17 cellular contexts compared by ENCODE assay signal in genomic region chr2:54671010-54671409, GRCh38.
"Had no signal": no experiment of that assay in that cellular context is flagged by ENCODE, and none has a peak within 500 bp of the region (broad histone marks: within the 10 kb centered on the region; RNA-seq: fewer than 3 reads in every experiment).

No MANE protein-coding gene starts in this region.

- H3K27ac Mint-ChIP-seq: activated naive CD4-positive, alpha-beta T cell treated with anti-CD3 and anti-CD28 coated beads for 36 hours; activated naive CD8-positive, alpha-beta T cell treated with anti-CD3 and anti-CD28 coated beads, Interleukin-2, amount 50 U/mL, for 24 hours; activated T-helper 2 cell treated with anti-CD3 and anti-CD28 coated beads, Interferon-gamma antibody, Interleukin-2, Interleukin-4, amounts not matched to agents 10 μg/mL and 5 μg/mL and 100 μg/mL, durations not matched to agents 14 hours and 24 hours and 36 hours had no signal

- H3K9me3 Mint-ChIP-seq: activated naive CD4-positive, alpha-beta T cell treated with anti-CD3 and anti-CD28 coated beads for 36 hours; activated naive CD8-positive, alpha-beta T cell treated with anti-CD3 and anti-CD28 coated beads, Interleukin-2, amount 50 U/mL, for 24 hours; activated T-helper 2 cell treated with anti-CD3 and anti-CD28 coated beads, Interferon-gamma antibody, Interleukin-2, Interleukin-4, amounts not matched to agents 10 μg/mL and 5 μg/mL and 100 μg/mL, durations not matched to agents 14 hours and 24 hours and 36 hours; natural killer cell treated with Interleukin-12 subunit alpha and Interleukin-12 subunit beta and Interleukin-15 and Interleukin-18, amount 100 ng/mL, for 72 hours had no signal

- DNase-seq: activated CD4-positive, alpha-beta T cell treated with anti-CD3 and anti-CD28 coated beads for 1 hour; activated CD4-positive, alpha-beta T cell treated with anti-CD3 and anti-CD28 coated beads, Interleukin-2, amount 50 U/mL, for 4 hours; activated naive CD4-positive, alpha-beta T cell treated with anti-CD3 and anti-CD28 coated beads for 36 hours; activated naive CD8-positive, alpha-beta T cell treated with anti-CD3 and anti-CD28 coated beads, Interleukin-2, amount 50 U/mL, for 24 hours; activated T-cell treated with anti-CD3 and anti-CD28 coated beads, Interleukin-2, amount 50 U/mL, for 1 hour; aorta; dermis blood vessel endothelial cell; erythroblast; hippocampal formation; left lung; mesendoderm; right cardiac atrium; spleen; T-helper 9 cell had no signal

- H3K27me3 ChIP-seq: left lung, spleen, tibial nerve had no signal

- ATAC-seq: activated naive CD8-positive, alpha-beta T cell treated with anti-CD3 and anti-CD28 coated beads, Interleukin-2, amount 50 U/mL, for 24 hours; left lung; natural killer cell treated with Interleukin-12 subunit alpha and Interleukin-12 subunit beta and Interleukin-15 and Interleukin-18, amount 100 ng/mL, for 72 hours; right cardiac atrium had no signal

- H3K9me3 ChIP-seq: left lung, spleen, tibial nerve had no signal

- H3K36me3 Mint-ChIP-seq: natural killer cell treated with Interleukin-12 subunit alpha and Interleukin-12 subunit beta and Interleukin-15 and Interleukin-18, amount 100 ng/mL, for 72 hours had no signal

- H3K4me3 Mint-ChIP-seq: activated naive CD4-positive, alpha-beta T cell treated with anti-CD3 and anti-CD28 coated beads for 36 hours; activated naive CD8-positive, alpha-beta T cell treated with anti-CD3 and anti-CD28 coated beads, Interleukin-2, amount 50 U/mL, for 24 hours; natural killer cell treated with Interleukin-12 subunit alpha and Interleukin-12 subunit beta and Interleukin-15 and Interleukin-18, amount 100 ng/mL, for 72 hours had no signal

- H3K4me3 ChIP-seq: left lung, spleen, tibial nerve had no signal
